ENCODE assay signal across 6 cellular contexts in the genomic region with DNA sequence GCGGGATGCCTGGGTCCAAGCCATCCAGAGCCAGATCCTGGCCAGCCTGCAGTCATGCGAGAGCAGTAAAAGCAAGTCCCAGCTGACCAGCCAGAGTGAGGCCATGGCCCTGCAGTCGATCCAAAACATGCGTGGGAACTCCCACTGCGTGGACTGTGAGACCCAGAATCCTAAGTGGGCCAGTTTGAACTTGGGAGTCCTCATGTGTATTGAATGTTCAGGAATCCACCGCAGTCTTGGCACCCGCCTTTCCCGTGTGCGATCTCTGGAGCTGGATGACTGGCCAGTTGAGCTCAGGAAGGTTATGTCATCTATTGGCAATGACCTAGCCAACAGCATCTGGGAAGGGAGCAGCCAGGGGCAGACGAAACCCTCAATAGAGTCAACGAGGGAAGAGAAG. TPM values are rescaled to one million over a fixed set of nuclear protein-coding genes. Genes with fewer than 3 reads are reported as not detected.
"Had no signal": no experiment of that assay in that cellular context is flagged by ENCODE, and none has a peak within 500 bp of the region (broad histone marks: within the 10 kb centered on the region; RNA-seq: fewer than 3 reads in every experiment).

No MANE protein-coding gene starts in this region.

RNA-seq across cellular contexts. Expression of a gene that starts 11.0 kb away (rescaled TPM):
- total RNA-seq: HepG2, HT-29, HT1080, IMR-90, K562 had no signal
- polyA plus RNA-seq: HepG2, IgD-negative memory B cell, IMR-90, K562 had no signal

RNA-seq across cellular contexts. Expression of a gene that starts 40.9 kb away (rescaled TPM):
- total RNA-seq: K562 had no signal
- polyA plus RNA-seq: IgD-negative memory B cell had no signal

RNA-seq across cellular contexts. Expression of a gene that starts 50.7 kb away (rescaled TPM):
- polyA plus RNA-seq: IgD-negative memory B cell had no signal

RNA-seq across cellular contexts. Expression of a gene that starts 51.7 kb away (rescaled TPM):
- polyA plus RNA-seq: HepG2, IgD-negative memory B cell had no signal
